Comparison of ENCODE assay signal across 8 cellular contexts in genomic region chr1:203026666-203027663, GRCh38. TPM values are rescaled to one million over a fixed set of nuclear protein-coding genes. Genes with fewer than 3 reads are reported as not detected.
DNase-seq lines count a peak whose midpoint lies in the region; ATAC-seq and TF ChIP-seq lines count a peak whose summit lies in the region.

No MANE protein-coding gene starts in this region.

- H3K4me1 Mint-ChIP-seq in activated T-cell treated with anti-CD3 and anti-CD28 coated beads, Interleukin-2, amount 50 U/mL, for 4 hours (ENCODE audit: low read depth), result peaks cover 10% of the 10 kb centered on the region

- H3K27ac ChIP-seq in KOPT-K1 (ENCODE audit: low read depth, low read length, poor library complexity, severe bottlenecking) (peak overlapping the region; percentile 15), coronary artery (peak overlapping the region in 1 of 2 donors; percentile 76), muscle layer of colon (ENCODE audit: low read depth, low read length) (no peak overlapping the region)

- H3K27me3 ChIP-seq in muscle layer of colon (ENCODE audit: control insufficient read depth in 1 of 2, insufficient read depth in 2 of 2, low read length in 2 of 2), result no peaks in the 10 kb centered on the region

- peaks cover 7% of the 10 kb centered on the region for H3K27me3 Mint-ChIP-seq in activated T-cell treated with anti-CD3 and anti-CD28 coated beads, Interleukin-2, amount 50 U/mL, for 4 hours (ENCODE audit: low read depth)

- no peak for DNase-seq in activated T-cell treated with anti-CD3 and anti-CD28 coated beads, Interleukin-2, amount 50 U/mL, for 4 hours
- DNase-seq in activated T-cell treated with anti-CD3 and anti-CD28 coated beads for 4 hours (no peak), coronary artery (ENCODE audit: low spot score) (no peak), NCI-H2171 treated with DMSO at 0.1 percent for 48 hours (lab: John Stamatoyannopoulos, UW) (no peak), NCI-H748 (lab: John Stamatoyannopoulos, UW; ENCODE audit: unreplicated experiment) (no peak)

- peaks cover 33% of the 10 kb centered on the region for H3K4me1 ChIP-seq in muscle layer of colon (ENCODE audit: insufficient read depth, low read length)

- no peaks in the 10 kb centered on the region for H3K9me3 Mint-ChIP-seq in activated T-cell treated with anti-CD3 and anti-CD28 coated beads, Interleukin-2, amount 50 U/mL, for 4 hours

- peak; percentile 35 to 44 for ATAC-seq in activated T-cell treated with anti-CD3 and anti-CD28 coated beads, Interleukin-2, amount 50 U/mL, for 4 hours
- ATAC-seq in HG02798 (IDR thresholded peaks at IDR 0.05; ENCODE audit: poor library complexity, unreplicated experiment), result no peak

- H3K9ac ChIP-seq in muscle layer of colon (ENCODE audit: low read length), result peak overlapping the region; percentile 44

- H3K36me3 ChIP-seq in KOPT-K1 (ENCODE audit: insufficient read depth, low read length) (peaks cover 33% of the 10 kb centered on the region), muscle layer of colon (ENCODE audit: insufficient read depth, low read length) (peaks cover 17% of the 10 kb centered on the region)

- H3K4me3 Mint-ChIP-seq in activated T-cell treated with anti-CD3 and anti-CD28 coated beads, Interleukin-2, amount 50 U/mL, for 4 hours, result peak overlapping the region; percentile 74

- no peak for TF ChIP-seq CTCF in coronary artery (IDR thresholded peaks at IDR 0.05)

- H3K9me3 ChIP-seq in KOPT-K1 (ENCODE audit: insufficient read depth, low read length, poor library complexity, severe bottlenecking) (no peaks in the 10 kb centered on the region), muscle layer of colon (ENCODE audit: low read length) (no peaks in the 10 kb centered on the region)

- H3K4me3 ChIP-seq in coronary artery, result peak overlapping the region; percentile 78
- H3K4me3 ChIP-seq in muscle layer of colon (ENCODE audit: low read depth in 1 of 2, low read length in 2 of 2), result peak overlapping the region; percentile 75

- H3K36me3 Mint-ChIP-seq in activated T-cell treated with anti-CD3 and anti-CD28 coated beads, Interleukin-2, amount 50 U/mL, for 4 hours (ENCODE audit: insufficient read depth), result peaks cover 7% of the 10 kb centered on the region

RNA-seq across cellular contexts. Expression of gene PPFIA4, which starts 0.7 kb away (rescaled TPM):
- total RNA-seq in activated T-cell treated with anti-CD3 and anti-CD28 coated beads, Interleukin-2, amount 50 U/mL, for 4 hours, result 1 to 10 TPM in 1 of 3 donors, under 1 TPM in 2; 0.37 to 1.2 (median 0.82) TPM

RNA-seq across cellular contexts. Expression of gene TMEM183A, which starts 19.8 kb away (rescaled TPM):
- total RNA-seq in activated T-cell treated with anti-CD3 and anti-CD28 coated beads, Interleukin-2, amount 50 U/mL, for 4 hours, result 10 to 100 TPM; 82.3 to 85.8 (median 85.6) TPM

RNA-seq across cellular contexts. Expression of gene MYOG, which starts 58.8 kb away (rescaled TPM):
- total RNA-seq in activated T-cell treated with anti-CD3 and anti-CD28 coated beads, Interleukin-2, amount 50 U/mL, for 4 hours, result not detected

RNA-seq across cellular contexts. Expression of gene CYB5R1, which starts 59.9 kb away (rescaled TPM):
- 10 to 100 TPM; 28.9 to 36.4 (median 32.5) TPM for total RNA-seq in activated T-cell treated with anti-CD3 and anti-CD28 coated beads, Interleukin-2, amount 50 U/mL, for 4 hours
